ENCODE assay signal across 1 cellular context in genomic region chr10:124053971-124054370, GRCh38.
TF ChIP-seq lines count a peak whose summit lies in the region.

No MANE protein-coding gene starts in this region.

TF ChIP-seq in GM23338, 12 proteins besides CTCF, POLR2A, EP300 and RAD21 (continued from another document):
- TF ChIP-seq, protein P1, sequence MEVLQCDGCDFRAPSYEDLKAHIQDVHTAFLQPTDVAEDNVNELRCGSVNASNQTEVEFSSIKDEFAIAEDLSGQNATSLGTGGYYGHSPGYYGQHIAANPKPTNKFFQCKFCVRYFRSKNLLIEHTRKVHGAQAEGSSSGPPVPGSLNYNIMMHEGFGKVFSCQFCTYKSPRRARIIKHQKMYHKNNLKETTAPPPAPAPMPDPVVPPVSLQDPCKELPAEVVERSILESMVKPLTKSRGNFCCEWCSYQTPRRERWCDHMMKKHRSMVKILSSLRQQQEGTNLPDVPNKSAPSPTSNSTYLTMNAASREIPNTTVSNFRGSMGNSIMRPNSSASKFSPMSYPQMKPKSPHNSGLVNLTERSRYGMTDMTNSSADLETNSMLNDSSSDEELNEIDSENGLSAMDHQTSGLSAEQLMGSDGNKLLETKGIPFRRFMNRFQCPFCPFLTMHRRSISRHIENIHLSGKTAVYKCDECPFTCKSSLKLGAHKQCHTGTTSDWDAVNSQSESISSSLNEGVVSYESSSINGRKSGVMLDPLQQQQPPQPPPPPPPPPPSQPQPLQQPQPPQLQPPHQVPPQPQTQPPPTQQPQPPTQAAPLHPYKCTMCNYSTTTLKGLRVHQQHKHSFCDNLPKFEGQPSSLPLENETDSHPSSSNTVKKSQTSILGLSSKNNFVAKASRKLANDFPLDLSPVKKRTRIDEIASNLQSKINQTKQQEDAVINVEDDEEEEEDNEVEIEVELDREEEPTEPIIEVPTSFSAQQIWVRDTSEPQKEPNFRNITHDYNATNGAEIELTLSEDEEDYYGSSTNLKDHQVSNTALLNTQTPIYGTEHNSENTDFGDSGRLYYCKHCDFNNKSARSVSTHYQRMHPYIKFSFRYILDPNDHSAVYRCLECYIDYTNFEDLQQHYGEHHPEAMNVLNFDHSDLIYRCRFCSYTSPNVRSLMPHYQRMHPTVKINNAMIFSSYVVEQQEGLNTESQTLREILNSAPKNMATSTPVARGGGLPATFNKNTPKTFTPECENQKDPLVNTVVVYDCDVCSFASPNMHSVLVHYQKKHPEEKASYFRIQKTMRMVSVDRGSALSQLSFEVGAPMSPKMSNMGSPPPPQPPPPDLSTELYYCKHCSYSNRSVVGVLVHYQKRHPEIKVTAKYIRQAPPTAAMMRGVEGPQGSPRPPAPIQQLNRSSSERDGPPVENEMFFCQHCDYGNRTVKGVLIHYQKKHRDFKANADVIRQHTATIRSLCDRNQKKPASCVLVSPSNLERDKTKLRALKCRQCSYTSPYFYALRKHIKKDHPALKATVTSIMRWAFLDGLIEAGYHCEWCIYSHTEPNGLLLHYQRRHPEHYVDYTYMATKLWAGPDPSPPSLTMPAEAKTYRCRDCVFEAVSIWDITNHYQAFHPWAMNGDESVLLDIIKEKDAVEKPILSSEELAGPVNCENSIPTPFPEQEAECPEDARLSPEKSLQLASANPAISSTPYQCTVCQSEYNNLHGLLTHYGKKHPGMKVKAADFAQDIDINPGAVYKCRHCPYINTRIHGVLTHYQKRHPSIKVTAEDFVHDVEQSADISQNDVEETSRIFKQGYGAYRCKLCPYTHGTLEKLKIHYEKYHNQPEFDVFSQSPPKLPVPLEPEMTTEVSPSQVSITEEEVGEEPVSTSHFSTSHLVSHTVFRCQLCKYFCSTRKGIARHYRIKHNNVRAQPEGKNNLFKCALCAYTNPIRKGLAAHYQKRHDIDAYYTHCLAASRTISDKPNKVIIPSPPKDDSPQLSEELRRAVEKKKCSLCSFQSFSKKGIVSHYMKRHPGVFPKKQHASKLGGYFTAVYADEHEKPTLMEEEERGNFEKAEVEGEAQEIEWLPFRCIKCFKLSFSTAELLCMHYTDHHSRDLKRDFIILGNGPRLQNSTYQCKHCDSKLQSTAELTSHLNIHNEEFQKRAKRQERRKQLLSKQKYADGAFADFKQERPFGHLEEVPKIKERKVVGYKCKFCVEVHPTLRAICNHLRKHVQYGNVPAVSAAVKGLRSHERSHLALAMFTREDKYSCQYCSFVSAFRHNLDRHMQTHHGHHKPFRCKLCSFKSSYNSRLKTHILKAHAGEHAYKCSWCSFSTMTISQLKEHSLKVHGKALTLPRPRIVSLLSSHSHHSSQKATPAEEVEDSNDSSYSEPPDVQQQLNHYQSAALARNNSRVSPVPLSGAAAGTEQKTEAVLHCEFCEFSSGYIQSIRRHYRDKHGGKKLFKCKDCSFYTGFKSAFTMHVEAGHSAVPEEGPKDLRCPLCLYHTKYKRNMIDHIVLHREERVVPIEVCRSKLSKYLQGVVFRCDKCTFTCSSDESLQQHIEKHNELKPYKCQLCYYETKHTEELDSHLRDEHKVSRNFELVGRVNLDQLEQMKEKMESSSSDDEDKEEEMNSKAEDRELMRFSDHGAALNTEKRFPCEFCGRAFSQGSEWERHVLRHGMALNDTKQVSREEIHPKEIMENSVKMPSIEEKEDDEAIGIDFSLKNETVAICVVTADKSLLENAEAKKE (CRISPR knock-in tag; IDR thresholded peaks at IDR 0.05): no peak
- TF ChIP-seq POLR2AphosphoS5 (IDR thresholded peaks at IDR 0.05; ENCODE audit: low read depth) (no peak), STAT1 (IDR thresholded peaks at IDR 0.05; ENCODE audit: unreplicated experiment) (no peak), ETS1 (IDR thresholded peaks at IDR 0.05) (no peak)
